22 cellular contexts compared by ENCODE assay signal in genomic region chr13:83950284-83950683, GRCh38.
A peak's percentile ranks its signal among the peaks of the same experiment; 100 is the strongest.
DNase-seq lines count a peak whose midpoint lies in the region; ATAC-seq, FAIRE-seq and TF ChIP-seq lines count a peak whose summit lies in the region.
"Had no signal": no experiment of that assay in that cellular context is flagged by ENCODE, and none has a peak within 500 bp of the region (broad histone marks: within the 10 kb centered on the region; RNA-seq: fewer than 3 reads in every experiment).

No MANE protein-coding gene starts in this region.

- H3K9me3 Mint-ChIP-seq in H9: no peaks in the 10 kb centered on the region
- H3K9me3 Mint-ChIP-seq: CD4-positive, alpha-beta T cell had no signal

- peak overlapping the region; percentile 6 for H2BK20ac ChIP-seq in H9 (ENCODE audit: low read depth, low read length, poor library complexity, severe bottlenecking)

- H4K8ac ChIP-seq in H9 (replicated peaks; ENCODE audit: insufficient read length, low read depth, low read length): no peak overlapping the region

- no peak for DNase-seq in H9
- peak; percentile 55 for DNase-seq in bronchial epithelial cell (ENCODE audit: low read depth)
- peak in 1 of 2 donors; percentile 64 for DNase-seq in foreskin keratinocyte
- DNase-seq in central memory CD4-positive, alpha-beta T cell: no peak
- DNase-seq in DMS79 treated with DMSO at 0.1 percent for 48 hours (lab: John Stamatoyannopoulos, UW): no peak
- DNase-seq: 8988T; ACHN; AML-193; BE2C; Calu3; CD4-positive, alpha-beta T cell; COR-L47; DMS153; EL; GF-D8 had no signal

- no peaks in the 10 kb centered on the region for H3K27me3 Mint-ChIP-seq in H9 (ENCODE audit: low read depth)
- H3K27me3 Mint-ChIP-seq: CD4-positive, alpha-beta T cell had no signal

- no peak overlapping the region for H2BK120ac ChIP-seq in H9 (ENCODE audit: low read depth, low read length, poor library complexity, severe bottlenecking)

- H2BK5ac ChIP-seq in H9 (ENCODE audit: insufficient read length, low read length): no peak overlapping the region

- no peak overlapping the region for H3K9ac ChIP-seq in H9 (ENCODE audit: extremely low read depth, insufficient read length, low read length)
- H3K9ac ChIP-seq: BLaER1 treated with 17β-estradiol and CSF1 and Interleukin-3, amounts not matched to agents 10 nM and 100 nM had no signal

- no peaks in the 10 kb centered on the region for H3K9me3 ChIP-seq in H9 (ENCODE audit: control insufficient read depth, low read depth, low read length)
- H3K9me3 ChIP-seq: A549; BE2C; BLaER1 treated with 17β-estradiol and CSF1 and Interleukin-3, amounts not matched to agents 10 nM and 100 nM; HAP-1 had no signal

- H3K4me1 ChIP-seq in H9 (ENCODE audit: insufficient read depth, low read length) (no peaks in the 10 kb centered on the region), foreskin keratinocyte (peaks cover 16% of the 10 kb centered on the region)
- H3K4me1 ChIP-seq: A549; BE2C; BLaER1 treated with 17β-estradiol and CSF1 and Interleukin-3, amounts not matched to agents 10 nM and 100 nM had no signal

- no peak overlapping the region for H3K4ac ChIP-seq in H9 (ENCODE audit: low read depth, low read length)

- no peak overlapping the region for H2BK15ac ChIP-seq in H9 (ENCODE audit: low read depth, low read length)

- H4K20me1 ChIP-seq in H9 (ENCODE audit: control insufficient read depth, insufficient read depth, insufficient read length): no peaks in the 10 kb centered on the region
- H4K20me1 ChIP-seq: BLaER1 treated with 17β-estradiol and CSF1 and Interleukin-3, amounts not matched to agents 10 nM and 100 nM had no signal

- H3K4me2 ChIP-seq in H9 (ENCODE audit: insufficient read depth, insufficient read length, low read length): no peak overlapping the region
- H3K4me2 ChIP-seq: A549; BLaER1 treated with 17β-estradiol and CSF1 and Interleukin-3, amounts not matched to agents 10 nM and 100 nM had no signal

- H3K79me1 ChIP-seq in H9 (ENCODE audit: insufficient read depth, low read depth, low read length, poor library complexity, severe bottlenecking): no peaks in the 10 kb centered on the region

- no peak for TF ChIP-seq CTCF in H9 (conservative IDR thresholded peaks at IDR 0.05)
- TF ChIP-seq CTCF in bronchial epithelial cell (IDR thresholded peaks at IDR 0.05; ENCODE audit: insufficient read depth, low read length, severe bottlenecking): no peak
- no peak for TF ChIP-seq CTCF in foreskin keratinocyte (conservative IDR thresholded peaks at IDR 0.05)

- no peak overlapping the region for H3K4me3 Mint-ChIP-seq in H9
- H3K4me3 Mint-ChIP-seq: CD14-positive monocyte; CD4-positive, alpha-beta T cell had no signal

- no peaks in the 10 kb centered on the region for H3K36me3 ChIP-seq in bronchial epithelial cell (ENCODE audit: control insufficient read depth, insufficient read depth, low read length)
- H3K36me3 ChIP-seq: BE2C; BLaER1 treated with 17β-estradiol and CSF1 and Interleukin-3, amounts not matched to agents 10 nM and 100 nM; HAP-1 had no signal

- H3K4me1 Mint-ChIP-seq in H9: peaks cover 4 to 11% of the 10 kb centered on the region in 2 experiments; a peak in 2 of 4 replicates
- H3K4me1 Mint-ChIP-seq: CD14-positive monocyte had no signal

- no peak overlapping the region for H3K56ac ChIP-seq in H9 (ENCODE audit: insufficient read length, low read depth, low read length)

- no CpG with 5 or more reads among the region's 1 CpG for WGBS in H9 (ENCODE audit: extremely low coverage, insufficient read length, low lambda C conversion rate)

- no peak for FAIRE-seq in bronchial epithelial cell (lab: Jason Lieb, UNC)
- FAIRE-seq: A549, GM12891, GM18507 had no signal

- H2BK12ac ChIP-seq in H9 (ENCODE audit: insufficient read length, low read depth, low read length): no peak overlapping the region

- no peaks in the 10 kb centered on the region for H3K79me2 ChIP-seq in H9 (ENCODE audit: insufficient read depth, low read length)

- H3K14ac ChIP-seq in H9 (ENCODE audit: insufficient read depth, low read length): no peak overlapping the region

- H3K18ac ChIP-seq in H9 (ENCODE audit: insufficient read length, low read depth, low read length): no peak overlapping the region

- no peak overlapping the region for H2AK5ac ChIP-seq in H9 (ENCODE audit: insufficient read length, low read length)

- H4K91ac ChIP-seq in H9 (ENCODE audit: insufficient read length, low read depth, low read length): no peak overlapping the region

- H3K36me3 Mint-ChIP-seq in H9 (ENCODE audit: insufficient read depth in 1 of 3, low read depth in 3 of 3): no peaks in the 10 kb centered on the region
- H3K36me3 Mint-ChIP-seq: CD14-positive monocyte had no signal

- H3K27me3 ChIP-seq in H9 (ENCODE audit: insufficient read depth, low read length) (no peaks in the 10 kb centered on the region), bronchial epithelial cell (ENCODE audit: control insufficient read depth, insufficient read depth, low read length) (no peaks in the 10 kb centered on the region), foreskin keratinocyte (no peaks in the 10 kb centered on the region)
- H3K27me3 ChIP-seq: BE2C; BLaER1 treated with 17β-estradiol and CSF1 and Interleukin-3, amounts not matched to agents 10 nM and 100 nM had no signal

- no peak overlapping the region for H2AFZ ChIP-seq in H9 (ENCODE audit: low read length)

- peak; percentile 75 for ATAC-seq in foreskin keratinocyte
- ATAC-seq in HG03469 (IDR thresholded peaks at IDR 0.05; ENCODE audit: unreplicated experiment): no peak
- ATAC-seq: A549 had no signal

- no peak overlapping the region for H3K27ac Mint-ChIP-seq in H9
- H3K27ac Mint-ChIP-seq: CD14-positive monocyte; CD4-positive, alpha-beta T cell had no signal

- no peak overlapping the region for H3K23ac ChIP-seq in H9 (ENCODE audit: insufficient read length, low read depth, low read length)

- no peak overlapping the region for H4K5ac ChIP-seq in H9 (ENCODE audit: insufficient read length, low read depth, low read length)

- H3T11ph ChIP-seq in H9 (ENCODE audit: low read length): no peak overlapping the region

- no peak overlapping the region for H3K4me3 ChIP-seq in bronchial epithelial cell (ENCODE audit: low read depth, low read length)
- H3K4me3 ChIP-seq: A549; BLaER1 treated with 17β-estradiol and CSF1 and Interleukin-3, amounts not matched to agents 10 nM and 100 nM; HAP-1 had no signal

- H3K27ac ChIP-seq in H9 (ENCODE audit: insufficient read length, low read depth, low read length) (no peak overlapping the region), foreskin keratinocyte (no peak overlapping the region)
- H3K27ac ChIP-seq: A549; BLaER1 treated with 17β-estradiol and CSF1 and Interleukin-3, amounts not matched to agents 10 nM and 100 nM had no signal

- no peaks in the 10 kb centered on the region for H3K23me2 ChIP-seq in H9 (ENCODE audit: insufficient read length, low read depth, low read length, poor library complexity, severe bottlenecking)
